ENCODE assay signal across 1 cellular context in genomic region chr9:132978451-132979087, GRCh38.
TF ChIP-seq lines count a peak whose summit lies in the region.

Gene GFI1B (plus strand): TSS chr9:132978694. CDS start chr9:132986679, 7,985 bp downstream.

TF ChIP-seq in K562, 482 proteins besides CTCF, POLR2A, EP300 and RAD21 (continued from another document and continues in another):
- peak in 1 of 2 experiments; percentile 52 for TF ChIP-seq AFF1 (IDR thresholded peaks at IDR 0.05; ENCODE audit: low read depth in 1 of 2, partially characterized antibody in 2 of 2)
- peak in 1 of 2 experiments; percentile 55; a peak in 1 of 3 replicates for TF ChIP-seq CBX3 (IDR thresholded peaks at IDR 0.05; ENCODE audit: borderline replicate concordance in 1 of 2, low read length in 2 of 2)
- no peak for TF ChIP-seq GTF2F1 (IDR thresholded peaks at IDR 0.05; ENCODE audit: low read depth, low read length)
- TF ChIP-seq, protein P1, sequence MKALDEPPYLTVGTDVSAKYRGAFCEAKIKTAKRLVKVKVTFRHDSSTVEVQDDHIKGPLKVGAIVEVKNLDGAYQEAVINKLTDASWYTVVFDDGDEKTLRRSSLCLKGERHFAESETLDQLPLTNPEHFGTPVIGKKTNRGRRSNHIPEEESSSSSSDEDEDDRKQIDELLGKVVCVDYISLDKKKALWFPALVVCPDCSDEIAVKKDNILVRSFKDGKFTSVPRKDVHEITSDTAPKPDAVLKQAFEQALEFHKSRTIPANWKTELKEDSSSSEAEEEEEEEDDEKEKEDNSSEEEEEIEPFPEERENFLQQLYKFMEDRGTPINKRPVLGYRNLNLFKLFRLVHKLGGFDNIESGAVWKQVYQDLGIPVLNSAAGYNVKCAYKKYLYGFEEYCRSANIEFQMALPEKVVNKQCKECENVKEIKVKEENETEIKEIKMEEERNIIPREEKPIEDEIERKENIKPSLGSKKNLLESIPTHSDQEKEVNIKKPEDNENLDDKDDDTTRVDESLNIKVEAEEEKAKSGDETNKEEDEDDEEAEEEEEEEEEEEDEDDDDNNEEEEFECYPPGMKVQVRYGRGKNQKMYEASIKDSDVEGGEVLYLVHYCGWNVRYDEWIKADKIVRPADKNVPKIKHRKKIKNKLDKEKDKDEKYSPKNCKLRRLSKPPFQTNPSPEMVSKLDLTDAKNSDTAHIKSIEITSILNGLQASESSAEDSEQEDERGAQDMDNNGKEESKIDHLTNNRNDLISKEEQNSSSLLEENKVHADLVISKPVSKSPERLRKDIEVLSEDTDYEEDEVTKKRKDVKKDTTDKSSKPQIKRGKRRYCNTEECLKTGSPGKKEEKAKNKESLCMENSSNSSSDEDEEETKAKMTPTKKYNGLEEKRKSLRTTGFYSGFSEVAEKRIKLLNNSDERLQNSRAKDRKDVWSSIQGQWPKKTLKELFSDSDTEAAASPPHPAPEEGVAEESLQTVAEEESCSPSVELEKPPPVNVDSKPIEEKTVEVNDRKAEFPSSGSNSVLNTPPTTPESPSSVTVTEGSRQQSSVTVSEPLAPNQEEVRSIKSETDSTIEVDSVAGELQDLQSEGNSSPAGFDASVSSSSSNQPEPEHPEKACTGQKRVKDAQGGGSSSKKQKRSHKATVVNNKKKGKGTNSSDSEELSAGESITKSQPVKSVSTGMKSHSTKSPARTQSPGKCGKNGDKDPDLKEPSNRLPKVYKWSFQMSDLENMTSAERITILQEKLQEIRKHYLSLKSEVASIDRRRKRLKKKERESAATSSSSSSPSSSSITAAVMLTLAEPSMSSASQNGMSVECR (CRISPR knock-in tag; IDR thresholded peaks at IDR 0.05) = peak; percentile 81; the same call in 1 of the 2 replicates
- peak; percentile 19; the same call in 1 of the 2 replicates for TF ChIP-seq JUND (IDR thresholded peaks at IDR 0.05; ENCODE audit: borderline replicate concordance, low read depth, low read length)
- peak; percentile 31; the same call in 1 of the 3 replicates for TF ChIP-seq JUND (tag; IDR thresholded peaks at IDR 0.05; ENCODE audit: borderline replicate concordance, low read depth, low read length)
- TF ChIP-seq, protein P2, sequence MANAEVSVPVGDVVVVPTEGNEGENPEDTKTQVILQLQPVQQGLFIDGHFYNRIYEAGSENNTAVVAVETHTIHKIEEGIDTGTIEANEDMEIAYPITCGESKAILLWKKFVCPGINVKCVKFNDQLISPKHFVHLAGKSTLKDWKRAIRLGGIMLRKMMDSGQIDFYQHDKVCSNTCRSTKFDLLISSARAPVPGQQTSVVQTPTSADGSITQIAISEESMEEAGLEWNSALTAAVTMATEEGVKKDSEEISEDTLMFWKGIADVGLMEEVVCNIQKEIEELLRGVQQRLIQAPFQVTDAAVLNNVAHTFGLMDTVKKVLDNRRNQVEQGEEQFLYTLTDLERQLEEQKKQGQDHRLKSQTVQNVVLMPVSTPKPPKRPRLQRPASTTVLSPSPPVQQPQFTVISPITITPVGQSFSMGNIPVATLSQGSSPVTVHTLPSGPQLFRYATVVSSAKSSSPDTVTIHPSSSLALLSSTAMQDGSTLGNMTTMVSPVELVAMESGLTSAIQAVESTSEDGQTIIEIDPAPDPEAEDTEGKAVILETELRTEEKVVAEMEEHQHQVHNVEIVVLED (CRISPR knock-in tag; IDR thresholded peaks at IDR 0.05) = no peak
- no peak for TF ChIP-seq BMI1 (IDR thresholded peaks at IDR 0.05; ENCODE audit: low read length)
- TF ChIP-seq ZNF395 (CRISPR knock-in tag; IDR thresholded peaks at IDR 0.05) = no peak
- TF ChIP-seq RNF2 (IDR thresholded peaks at IDR 0.05) = no peak
- TF ChIP-seq ADNP (tag; IDR thresholded peaks at IDR 0.05) = no peak
- TF ChIP-seq XRCC4 (IDR thresholded peaks at IDR 0.05; ENCODE audit: extremely low read depth, insufficient read depth, insufficient read length) = no peak
- TF ChIP-seq POLR3G (IDR thresholded peaks at IDR 0.05; ENCODE audit: extremely low read depth, insufficient read length, insufficient replicate concordance) = no peak
- TF ChIP-seq ZNF76 (CRISPR knock-in tag; IDR thresholded peaks at IDR 0.05; ENCODE audit: borderline replicate concordance) = no peak
- TF ChIP-seq, protein P3, sequence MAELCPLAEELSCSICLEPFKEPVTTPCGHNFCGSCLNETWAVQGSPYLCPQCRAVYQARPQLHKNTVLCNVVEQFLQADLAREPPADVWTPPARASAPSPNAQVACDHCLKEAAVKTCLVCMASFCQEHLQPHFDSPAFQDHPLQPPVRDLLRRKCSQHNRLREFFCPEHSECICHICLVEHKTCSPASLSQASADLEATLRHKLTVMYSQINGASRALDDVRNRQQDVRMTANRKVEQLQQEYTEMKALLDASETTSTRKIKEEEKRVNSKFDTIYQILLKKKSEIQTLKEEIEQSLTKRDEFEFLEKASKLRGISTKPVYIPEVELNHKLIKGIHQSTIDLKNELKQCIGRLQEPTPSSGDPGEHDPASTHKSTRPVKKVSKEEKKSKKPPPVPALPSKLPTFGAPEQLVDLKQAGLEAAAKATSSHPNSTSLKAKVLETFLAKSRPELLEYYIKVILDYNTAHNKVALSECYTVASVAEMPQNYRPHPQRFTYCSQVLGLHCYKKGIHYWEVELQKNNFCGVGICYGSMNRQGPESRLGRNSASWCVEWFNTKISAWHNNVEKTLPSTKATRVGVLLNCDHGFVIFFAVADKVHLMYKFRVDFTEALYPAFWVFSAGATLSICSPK (IDR thresholded peaks at IDR 0.05; ENCODE audit: borderline replicate concordance) = no peak
- TF ChIP-seq GATA2 (CRISPR knock-in tag; IDR thresholded peaks at IDR 0.05) = peak; percentile 56
- TF ChIP-seq POLR2AphosphoS2 (IDR thresholded peaks at IDR 0.05; ENCODE audit: low read length) = no peak
- no peak for TF ChIP-seq ZNF184 (CRISPR knock-in tag; IDR thresholded peaks at IDR 0.05)
- TF ChIP-seq ZBTB8A (IDR thresholded peaks at IDR 0.05; ENCODE audit: partially characterized antibody) = no peak
- no peak for TF ChIP-seq ZNF766 (CRISPR knock-in tag; conservative IDR thresholded peaks at IDR 0.05)
- TF ChIP-seq NFE2 (IDR thresholded peaks at IDR 0.05; ENCODE audit: low read depth) = no peak
- TF ChIP-seq PCBP1 (IDR thresholded peaks at IDR 0.05; ENCODE audit: low read depth, low read length, poor library complexity, severe bottlenecking) = no peak
- TF ChIP-seq, protein P4, sequence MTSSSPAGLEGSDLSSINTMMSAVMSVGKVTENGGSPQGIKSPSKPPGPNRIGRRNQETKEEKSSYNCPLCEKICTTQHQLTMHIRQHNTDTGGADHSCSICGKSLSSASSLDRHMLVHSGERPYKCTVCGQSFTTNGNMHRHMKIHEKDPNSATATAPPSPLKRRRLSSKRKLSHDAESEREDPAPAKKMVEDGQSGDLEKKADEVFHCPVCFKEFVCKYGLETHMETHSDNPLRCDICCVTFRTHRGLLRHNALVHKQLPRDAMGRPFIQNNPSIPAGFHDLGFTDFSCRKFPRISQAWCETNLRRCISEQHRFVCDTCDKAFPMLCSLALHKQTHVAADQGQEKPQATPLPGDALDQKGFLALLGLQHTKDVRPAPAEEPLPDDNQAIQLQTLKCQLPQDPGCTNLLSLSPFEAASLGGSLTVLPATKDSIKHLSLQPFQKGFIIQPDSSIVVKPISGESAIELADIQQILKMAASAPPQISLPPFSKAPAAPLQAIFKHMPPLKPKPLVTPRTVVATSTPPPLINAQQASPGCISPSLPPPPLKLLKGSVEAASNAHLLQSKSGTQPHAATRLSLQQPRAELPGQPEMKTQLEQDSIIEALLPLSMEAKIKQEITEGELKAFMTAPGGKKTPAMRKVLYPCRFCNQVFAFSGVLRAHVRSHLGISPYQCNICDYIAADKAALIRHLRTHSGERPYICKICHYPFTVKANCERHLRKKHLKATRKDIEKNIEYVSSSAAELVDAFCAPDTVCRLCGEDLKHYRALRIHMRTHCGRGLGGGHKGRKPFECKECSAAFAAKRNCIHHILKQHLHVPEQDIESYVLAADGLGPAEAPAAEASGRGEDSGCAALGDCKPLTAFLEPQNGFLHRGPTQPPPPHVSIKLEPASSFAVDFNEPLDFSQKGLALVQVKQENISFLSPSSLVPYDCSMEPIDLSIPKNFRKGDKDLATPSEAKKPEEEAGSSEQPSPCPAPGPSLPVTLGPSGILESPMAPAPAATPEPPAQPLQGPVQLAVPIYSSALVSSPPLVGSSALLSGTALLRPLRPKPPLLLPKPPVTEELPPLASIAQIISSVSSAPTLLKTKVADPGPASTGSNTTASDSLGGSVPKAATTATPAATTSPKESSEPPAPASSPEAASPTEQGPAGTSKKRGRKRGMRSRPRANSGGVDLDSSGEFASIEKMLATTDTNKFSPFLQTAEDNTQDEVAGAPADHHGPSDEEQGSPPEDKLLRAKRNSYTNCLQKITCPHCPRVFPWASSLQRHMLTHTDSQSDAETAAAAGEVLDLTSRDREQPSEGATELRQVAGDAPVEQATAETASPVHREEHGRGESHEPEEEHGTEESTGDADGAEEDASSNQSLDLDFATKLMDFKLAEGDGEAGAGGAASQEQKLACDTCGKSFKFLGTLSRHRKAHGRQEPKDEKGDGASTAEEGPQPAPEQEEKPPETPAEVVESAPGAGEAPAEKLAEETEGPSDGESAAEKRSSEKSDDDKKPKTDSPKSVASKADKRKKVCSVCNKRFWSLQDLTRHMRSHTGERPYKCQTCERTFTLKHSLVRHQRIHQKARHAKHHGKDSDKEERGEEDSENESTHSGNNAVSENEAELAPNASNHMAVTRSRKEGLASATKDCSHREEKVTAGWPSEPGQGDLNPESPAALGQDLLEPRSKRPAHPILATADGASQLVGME (CRISPR knock-in tag; IDR thresholded peaks at IDR 0.05) = no peak
- no peak for TF ChIP-seq ZNF217 (CRISPR knock-in tag; IDR thresholded peaks at IDR 0.05)
- TF ChIP-seq HMGXB4 (CRISPR knock-in tag; IDR thresholded peaks at IDR 0.05) = no peak
- no peak; the same call in 1 of the 2 replicates for TF ChIP-seq ESRRA (IDR thresholded peaks at IDR 0.05; ENCODE audit: borderline replicate concordance, low read depth)
- TF ChIP-seq, protein P5, sequence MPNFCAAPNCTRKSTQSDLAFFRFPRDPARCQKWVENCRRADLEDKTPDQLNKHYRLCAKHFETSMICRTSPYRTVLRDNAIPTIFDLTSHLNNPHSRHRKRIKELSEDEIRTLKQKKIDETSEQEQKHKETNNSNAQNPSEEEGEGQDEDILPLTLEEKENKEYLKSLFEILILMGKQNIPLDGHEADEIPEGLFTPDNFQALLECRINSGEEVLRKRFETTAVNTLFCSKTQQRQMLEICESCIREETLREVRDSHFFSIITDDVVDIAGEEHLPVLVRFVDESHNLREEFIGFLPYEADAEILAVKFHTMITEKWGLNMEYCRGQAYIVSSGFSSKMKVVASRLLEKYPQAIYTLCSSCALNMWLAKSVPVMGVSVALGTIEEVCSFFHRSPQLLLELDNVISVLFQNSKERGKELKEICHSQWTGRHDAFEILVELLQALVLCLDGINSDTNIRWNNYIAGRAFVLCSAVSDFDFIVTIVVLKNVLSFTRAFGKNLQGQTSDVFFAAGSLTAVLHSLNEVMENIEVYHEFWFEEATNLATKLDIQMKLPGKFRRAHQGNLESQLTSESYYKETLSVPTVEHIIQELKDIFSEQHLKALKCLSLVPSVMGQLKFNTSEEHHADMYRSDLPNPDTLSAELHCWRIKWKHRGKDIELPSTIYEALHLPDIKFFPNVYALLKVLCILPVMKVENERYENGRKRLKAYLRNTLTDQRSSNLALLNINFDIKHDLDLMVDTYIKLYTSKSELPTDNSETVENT (CRISPR knock-in tag; IDR thresholded peaks at IDR 0.05) = no peak
- TF ChIP-seq ZBED1 (IDR thresholded peaks at IDR 0.05) = no peak
